Comparison of ENCODE assay signal across 11 cellular contexts in genomic region chrX:42128020-42128419, GRCh38.
DNase-seq lines count a peak whose midpoint lies in the region; ATAC-seq and TF ChIP-seq lines count a peak whose summit lies in the region.
"Had no signal": no experiment of that assay in that cellular context is flagged by ENCODE, and none has a peak within 500 bp of the region (broad histone marks: within the 10 kb centered on the region; RNA-seq: fewer than 3 reads in every experiment).

No MANE protein-coding gene starts in this region.

- no peak for DNase-seq in activated naive CD4-positive, alpha-beta T cell treated with anti-CD3 and anti-CD28 coated beads, Interleukin-2, amount 10 ng/mL, durations not matched to agents 7 days and 5 days
- no peak for DNase-seq in activated naive CD4-positive, alpha-beta T cell treated with Interleukin-2 at 50 U/mL for 16 hours
- DNase-seq in COLO668 (lab: John Stamatoyannopoulos, UW; ENCODE audit: unreplicated experiment) = no peak
- no peak for DNase-seq in brain microvascular endothelial cell
- DNase-seq: NCI-H1092, SK-N-SH had no signal

- H3K27ac ChIP-seq in KOPT-K1 (ENCODE audit: low read depth, low read length, poor library complexity, severe bottlenecking) = peak overlapping the region; percentile 84
- no peak overlapping the region for H3K27ac ChIP-seq in brain microvascular endothelial cell

- in situ Hi-C loops in brain microvascular endothelial cell (cut with HindIII; ENCODE audit: low pct_ligation_motif_present, low sequenced_read_pairs) = no loop called here

- H3K27ac Mint-ChIP-seq in activated naive CD4-positive, alpha-beta T cell treated with anti-CD3 and anti-CD28 coated beads, Interleukin-2, amount 10 ng/mL, durations not matched to agents 7 days and 5 days = peak overlapping the region; percentile 98
- H3K27ac Mint-ChIP-seq in stimulated activated naive CD8-positive, alpha-beta T cell treated with anti-CD3 and anti-CD28 coated beads, Interleukin-15, Interleukin-2, amounts not matched to agents 100 ng/mL and 50 ng/mL, for 24 hours = peak overlapping the region; percentile 49
- H3K27ac Mint-ChIP-seq: brain had no signal

- H3K27me3 ChIP-seq in brain microvascular endothelial cell (replicated peaks) = no peaks in the 10 kb centered on the region

- peaks cover 10% of the 10 kb centered on the region for H3K9me3 Mint-ChIP-seq in activated naive CD4-positive, alpha-beta T cell treated with anti-CD3 and anti-CD28 coated beads, Interleukin-2, amount 10 ng/mL, durations not matched to agents 7 days and 5 days
- H3K9me3 Mint-ChIP-seq in stimulated activated naive CD8-positive, alpha-beta T cell treated with anti-CD3 and anti-CD28 coated beads, Interleukin-15, Interleukin-2, amounts not matched to agents 100 ng/mL and 50 ng/mL, for 24 hours = no peaks in the 10 kb centered on the region
- H3K9me3 Mint-ChIP-seq: brain had no signal

- no peak for TF ChIP-seq CTCF in brain microvascular endothelial cell (IDR thresholded peaks at IDR 0.05; ENCODE audit: low read depth, low read length, missing control alignments)

- H3K36me3 ChIP-seq in KOPT-K1 (ENCODE audit: insufficient read depth, low read length) (no peaks in the 10 kb centered on the region), brain microvascular endothelial cell (replicated peaks) (no peaks in the 10 kb centered on the region)

- CTCF ChIA-PET in activated naive CD4-positive, alpha-beta T cell treated with anti-CD3 and anti-CD28 coated beads, Interleukin-2, amount 10 ng/mL, durations not matched to agents 7 days and 5 days (lab: Charles Lee) = no interaction called here

- ATAC-seq in HG02763 (IDR thresholded peaks at IDR 0.05; ENCODE audit: unreplicated experiment) = peak; percentile 40
- ATAC-seq in SK-N-SH treated with all-trans-retinoic acid at 6 μM for 48 hours = no peak

- H3K4me3 ChIP-seq in brain microvascular endothelial cell (ENCODE audit: low read depth, low read length) = no peak overlapping the region

- H3K9me3 ChIP-seq in KOPT-K1 (ENCODE audit: insufficient read depth, low read length, poor library complexity, severe bottlenecking) = no peaks in the 10 kb centered on the region
- H3K9me3 ChIP-seq: SK-N-SH had no signal

- peak overlapping the region; percentile 48 for H3K4me3 Mint-ChIP-seq in activated naive CD4-positive, alpha-beta T cell treated with anti-CD3 and anti-CD28 coated beads, Interleukin-2, amount 10 ng/mL, durations not matched to agents 7 days and 5 days
- no peak overlapping the region for H3K4me3 Mint-ChIP-seq in stimulated activated naive CD8-positive, alpha-beta T cell treated with anti-CD3 and anti-CD28 coated beads, Interleukin-15, Interleukin-2, amounts not matched to agents 100 ng/mL and 50 ng/mL, for 24 hours
- H3K4me3 Mint-ChIP-seq: brain had no signal

- H3K27me3 Mint-ChIP-seq in activated naive CD4-positive, alpha-beta T cell treated with anti-CD3 and anti-CD28 coated beads, Interleukin-2, amount 10 ng/mL, durations not matched to agents 7 days and 5 days = no peaks in the 10 kb centered on the region
- no peaks in the 10 kb centered on the region for H3K27me3 Mint-ChIP-seq in stimulated activated naive CD8-positive, alpha-beta T cell treated with anti-CD3 and anti-CD28 coated beads, Interleukin-15, Interleukin-2, amounts not matched to agents 100 ng/mL and 50 ng/mL, for 24 hours
- H3K27me3 Mint-ChIP-seq: brain had no signal

- peaks cover 78% of the 10 kb centered on the region for H3K4me1 Mint-ChIP-seq in activated naive CD4-positive, alpha-beta T cell treated with anti-CD3 and anti-CD28 coated beads, Interleukin-2, amount 10 ng/mL, durations not matched to agents 7 days and 5 days
- peaks cover 48% of the 10 kb centered on the region for H3K4me1 Mint-ChIP-seq in stimulated activated naive CD8-positive, alpha-beta T cell treated with anti-CD3 and anti-CD28 coated beads, Interleukin-15, Interleukin-2, amounts not matched to agents 100 ng/mL and 50 ng/mL, for 24 hours (ENCODE audit: low read depth)

- peaks cover 28% of the 10 kb centered on the region for H3K36me3 Mint-ChIP-seq in activated naive CD4-positive, alpha-beta T cell treated with anti-CD3 and anti-CD28 coated beads, Interleukin-2, amount 10 ng/mL, durations not matched to agents 7 days and 5 days
- no peaks in the 10 kb centered on the region for H3K36me3 Mint-ChIP-seq in stimulated activated naive CD8-positive, alpha-beta T cell treated with anti-CD3 and anti-CD28 coated beads, Interleukin-15, Interleukin-2, amounts not matched to agents 100 ng/mL and 50 ng/mL, for 24 hours (ENCODE audit: low read depth)
- H3K36me3 Mint-ChIP-seq: brain had no signal

TF ChIP-seq in SK-N-SH treated with all-trans-retinoic acid at 6 μM for 48 hours, 23 proteins besides CTCF, POLR2A, EP300 and RAD21 (continues in another document):
- no peak for TF ChIP-seq ISL1 (CRISPR knock-in tag; IDR thresholded peaks at IDR 0.05)
- no peak for TF ChIP-seq BACH2 (CRISPR knock-in tag; IDR thresholded peaks at IDR 0.05; ENCODE audit: borderline replicate concordance)
- no peak for TF ChIP-seq ZFP30 (CRISPR knock-in tag; IDR thresholded peaks at IDR 0.05)
- no peak for TF ChIP-seq CREB5 (CRISPR knock-in tag; IDR thresholded peaks at IDR 0.05; ENCODE audit: low read depth)
- no peak for TF ChIP-seq GLIS3 (CRISPR knock-in tag; IDR thresholded peaks at IDR 0.05)
- no peak for TF ChIP-seq OSR1 (CRISPR knock-in tag; IDR thresholded peaks at IDR 0.05)
- no peak for TF ChIP-seq TCF4 (CRISPR knock-in tag; IDR thresholded peaks at IDR 0.05; ENCODE audit: borderline replicate concordance)
- no peak for TF ChIP-seq POU6F1 (CRISPR knock-in tag; IDR thresholded peaks at IDR 0.05; ENCODE audit: borderline replicate concordance, low read depth)
- TF ChIP-seq ARNTL (CRISPR knock-in tag; IDR thresholded peaks at IDR 0.05; ENCODE audit: borderline replicate concordance, low read depth) = no peak
- no peak for TF ChIP-seq TSHZ2 (CRISPR knock-in tag; IDR thresholded peaks at IDR 0.05)
- TF ChIP-seq CSRNP3 (CRISPR knock-in tag; IDR thresholded peaks at IDR 0.05) = no peak
- TF ChIP-seq ZNF70 (CRISPR knock-in tag; IDR thresholded peaks at IDR 0.05) = no peak
- TF ChIP-seq ZC3H10 (CRISPR knock-in tag; IDR thresholded peaks at IDR 0.05) = no peak
- no peak for TF ChIP-seq ESRRG (CRISPR knock-in tag; IDR thresholded peaks at IDR 0.05)
